Comparison of ENCODE assay signal across 27 cellular contexts in genomic region chr1:27049127-27049526, GRCh38. TPM values are rescaled to one million over a fixed set of nuclear protein-coding genes. Genes with fewer than 3 reads are reported as not detected.
"Had no signal": no experiment of that assay in that cellular context is flagged by ENCODE, and none has a peak within 500 bp of the region (broad histone marks: within the 10 kb centered on the region; RNA-seq: fewer than 3 reads in every experiment).

No MANE protein-coding gene starts in this region.

- DNase-seq: activated CD4-positive, alpha-beta memory T cell treated with anti-CD3 and anti-CD28 coated beads, Interleukin-2, amount 10 ng/mL, durations not matched to agents 7 days and 5 days; activated CD4-positive, alpha-beta T cell treated with anti-CD3 and anti-CD28 coated beads for 1 hour; activated CD4-positive, CD25-positive, alpha-beta regulatory T cell; activated effector memory CD4-positive, alpha-beta T cell treated with anti-CD3 and anti-CD28 coated beads, Interleukin-2, amount 50 U/mL, for 16 hours; activated naive CD4-positive, alpha-beta T cell; activated naive CD8-positive, alpha-beta T cell treated with anti-CD3 and anti-CD28 coated beads, Interleukin-2, amount 10 ng/mL, durations not matched to agents 7 days and 5 days; activated T-cell treated with anti-CD3 and anti-CD28 coated beads, Interleukin-2, amount 50 U/mL, for 1 hour; activated T-cell treated with anti-CD3 and anti-CD28 coated beads, Interleukin-2, amount 50 U/mL, for 72 hours; amygdala; NCI-H1105; NCI-H1417 treated with DMSO at 0.1 percent for 48 hours; NCI-H1930; NCI-H2081 treated with DMSO at 0.1 percent for 48 hours; NCI-H524 treated with DMSO at 0.1 percent for 48 hours; SHP77; SK-N-SH; T-cell; T-helper 9 cell had no signal

- H3K4me3 Mint-ChIP-seq: activated CD4-positive, alpha-beta memory T cell treated with anti-CD3 and anti-CD28 coated beads, Interleukin-2, amount 10 ng/mL, durations not matched to agents 7 days and 5 days; activated naive CD4-positive, alpha-beta T cell treated with anti-CD3 and anti-CD28 coated beads, Interleukin-2, amount 50 U/mL, for 24 hours; activated naive CD8-positive, alpha-beta T cell treated with anti-CD3 and anti-CD28 coated beads, Interleukin-2, amount 10 ng/mL, durations not matched to agents 7 days and 5 days; activated T-cell treated with anti-CD3 and anti-CD28 coated beads, Interleukin-2, amount 50 U/mL, for 72 hours; activated T-helper 17 cell treated with anti-CD3 and anti-CD28 coated beads, Interleukin-2, amount 50 U/mL, for 72 hours; central memory CD8-positive, alpha-beta T cell; T-cell had no signal

- H3K36me3 ChIP-seq: ascending aorta, cardiac muscle cell, SJCRH30 had no signal

- H3K9ac ChIP-seq: SK-N-SH had no signal

- ATAC-seq: activated T-cell treated with anti-CD3 and anti-CD28 coated beads, Interleukin-2, amount 50 U/mL, for 72 hours; activated T-helper 17 cell treated with anti-CD3 and anti-CD28 coated beads, Interleukin-2, amount 50 U/mL, for 72 hours; Panc1; T-cell had no signal

- H3K9me3 ChIP-seq: ascending aorta, SJCRH30, SK-N-SH had no signal

- H3K4me3 ChIP-seq: ascending aorta, cardiac muscle cell, SJCRH30 had no signal

- H3K9me2 ChIP-seq: SK-N-SH had no signal

- H3K4me2 ChIP-seq: SK-N-SH had no signal

- H3K9me3 Mint-ChIP-seq: activated CD4-positive, alpha-beta memory T cell treated with anti-CD3 and anti-CD28 coated beads, Interleukin-2, amount 10 ng/mL, durations not matched to agents 7 days and 5 days; activated naive CD4-positive, alpha-beta T cell treated with anti-CD3 and anti-CD28 coated beads, Interleukin-2, amount 50 U/mL, for 24 hours; activated naive CD8-positive, alpha-beta T cell treated with anti-CD3 and anti-CD28 coated beads, Interleukin-2, amount 10 ng/mL, durations not matched to agents 7 days and 5 days; activated T-cell treated with anti-CD3 and anti-CD28 coated beads, Interleukin-2, amount 50 U/mL, for 72 hours; activated T-helper 17 cell treated with anti-CD3 and anti-CD28 coated beads, Interleukin-2, amount 50 U/mL, for 72 hours; central memory CD8-positive, alpha-beta T cell; T-cell had no signal

- H3K27ac ChIP-seq: ascending aorta, cardiac muscle cell, SJCRH30, VCaP had no signal

- H3K27me3 Mint-ChIP-seq: activated CD4-positive, alpha-beta memory T cell treated with anti-CD3 and anti-CD28 coated beads, Interleukin-2, amount 10 ng/mL, durations not matched to agents 7 days and 5 days; activated naive CD4-positive, alpha-beta T cell treated with anti-CD3 and anti-CD28 coated beads, Interleukin-2, amount 50 U/mL, for 24 hours; activated naive CD8-positive, alpha-beta T cell treated with anti-CD3 and anti-CD28 coated beads, Interleukin-2, amount 10 ng/mL, durations not matched to agents 7 days and 5 days; activated T-helper 17 cell treated with anti-CD3 and anti-CD28 coated beads, Interleukin-2, amount 50 U/mL, for 72 hours; central memory CD8-positive, alpha-beta T cell; T-cell had no signal

- H3K4me1 ChIP-seq: SJCRH30 had no signal

- H3K27ac Mint-ChIP-seq: activated CD4-positive, alpha-beta memory T cell treated with anti-CD3 and anti-CD28 coated beads, Interleukin-2, amount 10 ng/mL, durations not matched to agents 7 days and 5 days; activated naive CD4-positive, alpha-beta T cell treated with anti-CD3 and anti-CD28 coated beads, Interleukin-2, amount 50 U/mL, for 24 hours; activated naive CD8-positive, alpha-beta T cell treated with anti-CD3 and anti-CD28 coated beads, Interleukin-2, amount 10 ng/mL, durations not matched to agents 7 days and 5 days; activated T-cell treated with anti-CD3 and anti-CD28 coated beads, Interleukin-2, amount 50 U/mL, for 72 hours; activated T-helper 17 cell treated with anti-CD3 and anti-CD28 coated beads, Interleukin-2, amount 50 U/mL, for 72 hours; T-cell had no signal

- H3K36me3 Mint-ChIP-seq: activated naive CD4-positive, alpha-beta T cell treated with anti-CD3 and anti-CD28 coated beads, Interleukin-2, amount 50 U/mL, for 24 hours; T-cell had no signal

- H3K27me3 ChIP-seq: ascending aorta, cardiac muscle cell, SJCRH30 had no signal

- H3K4me1 Mint-ChIP-seq: activated T-helper 17 cell treated with anti-CD3 and anti-CD28 coated beads, Interleukin-2, amount 50 U/mL, for 72 hours had no signal

RNA-seq across cellular contexts. Expression of gene TENT5B, which starts 36.5 kb away (rescaled TPM):
- total RNA-seq: activated CD4-positive, alpha-beta memory T cell treated with anti-CD3 and anti-CD28 coated beads, Interleukin-2, amount 10 ng/mL, durations not matched to agents 7 days and 5 days; activated CD8-positive, alpha-beta memory T cell treated with anti-CD3 and anti-CD28 coated beads for 36 hours; activated naive CD8-positive, alpha-beta T cell treated with anti-CD3 and anti-CD28 coated beads, Interleukin-2, amount 10 ng/mL, durations not matched to agents 7 days and 5 days; activated T-helper 17 cell treated with anti-CD3 and anti-CD28 coated beads, Interleukin-2, amount 50 U/mL, for 72 hours had no signal

RNA-seq across cellular contexts. Expression of gene TRNP1, which starts 55.6 kb away (rescaled TPM):
- total RNA-seq: activated CD4-positive, alpha-beta memory T cell treated with anti-CD3 and anti-CD28 coated beads, Interleukin-2, amount 10 ng/mL, durations not matched to agents 7 days and 5 days; activated naive CD8-positive, alpha-beta T cell treated with anti-CD3 and anti-CD28 coated beads, Interleukin-2, amount 10 ng/mL, durations not matched to agents 7 days and 5 days; activated T-helper 17 cell treated with anti-CD3 and anti-CD28 coated beads, Interleukin-2, amount 50 U/mL, for 72 hours had no signal
